Comparison of ENCODE assay signal across 8 cellular contexts in the genomic region with DNA sequence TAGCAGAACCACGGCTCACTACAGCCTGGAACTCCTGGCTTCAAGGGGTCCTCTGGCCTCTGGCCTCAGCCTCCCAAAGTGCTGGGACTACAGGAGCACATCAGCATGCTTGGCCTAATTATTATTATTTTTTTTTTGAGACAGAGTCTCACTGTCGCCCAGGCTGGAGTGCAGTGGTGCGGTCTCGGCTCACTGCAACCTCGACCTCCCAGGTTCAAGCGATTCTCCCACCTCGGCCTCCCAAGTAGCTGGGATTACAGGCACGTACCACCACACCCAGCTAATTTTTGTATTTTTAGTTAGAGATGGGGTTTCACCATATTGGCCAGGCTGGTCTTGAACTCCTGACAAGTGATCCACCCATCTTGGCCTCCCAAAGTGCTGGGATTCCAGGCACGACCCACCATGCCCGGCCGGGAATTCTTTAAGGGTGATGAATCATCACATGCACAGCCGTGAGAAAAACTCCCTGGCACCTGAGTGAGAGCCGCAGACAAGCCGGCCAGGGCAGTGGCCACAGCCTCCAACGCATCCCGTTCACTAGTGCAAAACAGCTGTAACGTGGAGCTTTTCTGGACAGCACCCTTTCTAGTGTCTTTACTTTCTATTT. TPM values are rescaled to one million over a fixed set of nuclear protein-coding genes. Genes with fewer than 3 reads are reported as not detected.
DNase-seq lines count a peak whose midpoint lies in the region; ATAC-seq, FAIRE-seq and TF ChIP-seq lines count a peak whose summit lies in the region.
"Not testable (repeated sequence)": the region's sequence is repeated elsewhere in the genome, so short reads cannot be mapped to it uniquely, and the experiment has no call there.

No MANE protein-coding gene starts in this region.

- peak overlapping the region; percentile 97 for H3K27ac Mint-ChIP-seq in activated naive CD8-positive, alpha-beta T cell
- peak overlapping the region; percentile 68 for H3K27ac Mint-ChIP-seq in endodermal cell

- WGBS in IMR-90 (ENCODE audit: extremely low coverage in 2 of 2, insufficient read length in 1 of 2), 2 experiments = 100% methylated on average over 1 of the region's 17 CpGs; no CpG with 5 or more reads in 1 of the 2 experiments
- WGBS in endodermal cell (ENCODE audit: insufficient coverage in 1 of 2, insufficient read length in 1 of 2), 2 experiments = 79 to 91% methylated on average over 10 to 17 of the region's 17 CpGs
- WGBS in transverse colon (ENCODE audit: low coverage in 1 of 2), 2 donors = 32 to 45% methylated on average over 8 to 17 of the region's 17 CpGs

- H3F3A ChIP-seq in SU-DHL-6 (ENCODE audit: insufficient read depth) = not testable (repeated sequence)

- dilution Hi-C loops in IMR-90 (cut with HindIII; ENCODE audit: low sequenced_read_pairs, unreplicated experiment) = not testable (repeated sequence)

- H2BK120ac ChIP-seq in IMR-90 (ENCODE audit: low read depth, low read length) = not testable (repeated sequence)

- H4K20me1 ChIP-seq in IMR-90 (ENCODE audit: insufficient read depth, low read length) (peaks cover 80% of the 10 kb centered on the region), SU-DHL-6 (ENCODE audit: low read depth, low read length) (peaks cover 36% of the 10 kb centered on the region)

- not testable (repeated sequence) for BruUV-seq in IMR-90 (replicated peaks; lab: Mats Ljungman, UMichigan)

- peak overlapping the region; percentile 94 for H3K4me3 Mint-ChIP-seq in activated naive CD8-positive, alpha-beta T cell
- not testable (repeated sequence) for H3K4me3 Mint-ChIP-seq in endodermal cell

- H3K4me2 ChIP-seq in IMR-90 (ENCODE audit: low read depth, low read length) = 0 out of 2 replicates have a peak overlapping the region, but pooled peaks have one; percentile 10
- peak overlapping the region; percentile 83 for H3K4me2 ChIP-seq in SU-DHL-6 (ENCODE audit: low read depth, low read length, poor library complexity, severe bottlenecking)

- H3K4me3 ChIP-seq in IMR-90 (ENCODE audit: insufficient read depth, low read depth, low read length); SU-DHL-6 (ENCODE audit: insufficient read depth, low read length, poor library complexity, severe bottlenecking): not testable (repeated sequence)
- H3K4me3 ChIP-seq in endodermal cell (ENCODE audit: low read length) (peak overlapping the region; percentile 97), kidney (ENCODE audit: low read length in 2 of 2) (peak overlapping the region in 1 of 2 donors; percentile 87), transverse colon (peak overlapping the region in 1 of 4 donors; percentile 85)

- ATAC-seq in IMR-90 (ENCODE audit: low read depth) = not testable (repeated sequence)
- ATAC-seq in omental fat pad (ENCODE audit: low FRiP score) = peak; percentile 51

- H3K4me1 ChIP-seq in IMR-90 (ENCODE audit: control insufficient read depth, insufficient read depth, low read length) (peaks cover 23% of the 10 kb centered on the region), kidney (ENCODE audit: control insufficient read depth in 1 of 2, insufficient read depth in 1 of 2, low read depth in 1 of 2, low read length in 2 of 2) (peaks cover 50 to 52% of the 10 kb centered on the region in 2 donors), transverse colon (peaks cover 70 to 86% (median 83%) of the 10 kb centered on the region in 4 donors)
- not testable (repeated sequence) for H3K4me1 ChIP-seq in endodermal cell (ENCODE audit: control insufficient read depth, insufficient read depth, low read length)

- not testable (repeated sequence) for H3K14ac ChIP-seq in IMR-90 (replicated peaks; ENCODE audit: low read depth, low read length)

- in situ Hi-C loops in IMR-90 (cut with MboI; ENCODE audit: low sequenced_read_pairs); transverse colon (cut with MboI; ENCODE audit: low pct_ligation_motif_present in 1 of 4, low pct_unique_long_range_greater_than_20kb in 1 of 4, low sequenced_read_pairs in 3 of 4): not testable (repeated sequence)

- not testable (repeated sequence) for H3K4ac ChIP-seq in IMR-90 (ENCODE audit: low read depth, low read length)

- not testable (repeated sequence) for TF ChIP-seq CTCF in IMR-90 (conservative IDR thresholded peaks at IDR 0.05; ENCODE audit: low read depth, low read length); SU-DHL-6 (IDR thresholded peaks at IDR 0.05; ENCODE audit: insufficient read depth, low read length, poor library complexity, severe bottlenecking); endodermal cell (conservative IDR thresholded peaks at IDR 0.05); kidney (IDR thresholded peaks at IDR 0.05; ENCODE audit: borderline replicate concordance, extremely low read depth, insufficient read depth); omental fat pad (IDR thresholded peaks at IDR 0.05); transverse colon (IDR thresholded peaks at IDR 0.05)

- DNase-seq in COLO668 (lab: John Stamatoyannopoulos, UW; ENCODE audit: unreplicated experiment) (peak; percentile 12), IMR-90 (peak; percentile 60), endodermal cell (peak; percentile 76), kidney (peak; percentile 80), transverse colon (peak; percentile 50)
- DNase-seq in omental fat pad (ENCODE audit: low spot score) = not testable (repeated sequence)

- not testable (repeated sequence) for TF ChIP-seq EP300 in transverse colon (IDR thresholded peaks at IDR 0.05; ENCODE audit: low read depth)

- not testable (repeated sequence) for H3K23ac ChIP-seq in IMR-90 (ENCODE audit: low read depth, low read length)

- H3K9me3 Mint-ChIP-seq in activated naive CD8-positive, alpha-beta T cell (ENCODE audit: low read depth); endodermal cell: not testable (repeated sequence)

- not testable (repeated sequence) for H4K8ac ChIP-seq in IMR-90 (ENCODE audit: low read depth in 2 of 2, low read length in 2 of 2)

- not testable (repeated sequence) for H3K36me3 Mint-ChIP-seq in activated naive CD8-positive, alpha-beta T cell; endodermal cell (ENCODE audit: low read depth)

- H3K18ac ChIP-seq in IMR-90 (ENCODE audit: low read depth, low read length) = not testable (repeated sequence)

- not testable (repeated sequence) for H2BK15ac ChIP-seq in IMR-90 (ENCODE audit: low read depth, low read length)

- not testable (repeated sequence) for H2AK5ac ChIP-seq in IMR-90 (ENCODE audit: low read depth, low read length)

- H3K9me2 ChIP-seq in SU-DHL-6 (replicated peaks; ENCODE audit: insufficient read depth, low read length) = not testable (repeated sequence)

- H2AFZ ChIP-seq in IMR-90 (replicated peaks; ENCODE audit: low read length, poor library complexity); SU-DHL-6 (ENCODE audit: low read depth, low read length, severe bottlenecking): not testable (repeated sequence)

- H3K79me1 ChIP-seq in IMR-90 (ENCODE audit: low read depth in 1 of 2, low read length in 2 of 2) = peaks cover 10 to 75% of the 10 kb centered on the region in 2 experiments

- CTCF ChIA-PET in IMR-90 (lab: Yijun Ruan, JAX) = interaction anchor here (0.9 kb wide), 1 partner anchor 16 kb away, joined by 3 read pairs; no protein-coding TSS in a partner anchor

- H3K27ac ChIP-seq in IMR-90 (ENCODE audit: insufficient read depth, low read length); endodermal cell (ENCODE audit: low read depth, low read length): not testable (repeated sequence)
- H3K27ac ChIP-seq in SU-DHL-6 (ENCODE audit: low read depth, low read length) (peak overlapping the region; percentile 18; the same call in 1 of the 2 replicates), kidney (ENCODE audit: low read depth in 2 of 2, low read length in 2 of 2) (peak overlapping the region; percentile 5 to 49), transverse colon (peak overlapping the region; percentile 94 to 99 (median 98))

- peaks cover 80% of the 10 kb centered on the region for H3K4me1 Mint-ChIP-seq in activated naive CD8-positive, alpha-beta T cell (ENCODE audit: low read depth)
- H3K4me1 Mint-ChIP-seq in endodermal cell = peaks cover 53% of the 10 kb centered on the region

- H2BK5ac ChIP-seq in IMR-90 (ENCODE audit: low read depth, low read length, poor library complexity, severe bottlenecking) = not testable (repeated sequence)

- H3K79me2 ChIP-seq in SU-DHL-6 (ENCODE audit: insufficient read depth, low read length) = peaks cover 96% of the 10 kb centered on the region

- not testable (repeated sequence) for H3K9ac ChIP-seq in IMR-90 (ENCODE audit: low read depth, low read length); endodermal cell (ENCODE audit: extremely low read depth, low read length, poor library complexity, severe bottlenecking); kidney (ENCODE audit: low read length in 2 of 2)
- H3K9ac ChIP-seq in SU-DHL-6 (ENCODE audit: low read length) = peak overlapping the region; percentile 81

- H3K56ac ChIP-seq in IMR-90 (ENCODE audit: extremely low read depth, insufficient read depth, low read length) = not testable (repeated sequence)

- not testable (repeated sequence) for TF ChIP-seq POLR2A in IMR-90 (IDR thresholded peaks at IDR 0.05; ENCODE audit: low read depth, low read length); transverse colon (IDR thresholded peaks at IDR 0.05)

- not testable (repeated sequence) for H3K27me3 Mint-ChIP-seq in activated naive CD8-positive, alpha-beta T cell; endodermal cell (ENCODE audit: insufficient read depth)

- H2AK9ac ChIP-seq in IMR-90 (replicated peaks; ENCODE audit: low read depth, low read length, poor library complexity) = not testable (repeated sequence)

- H3K27me3 ChIP-seq in IMR-90 (ENCODE audit: control insufficient read depth, insufficient read depth, low read length); SU-DHL-6 (ENCODE audit: low read length); endodermal cell (ENCODE audit: control insufficient read depth, insufficient read depth, low read length, poor library complexity, severe bottlenecking); transverse colon: not testable (repeated sequence)

- intact Hi-C loops in IMR-90 (cut with micrococcal nuclease); kidney (cut with DNase I); transverse colon (cut with DNase I; ENCODE audit: low total_unique reads): not testable (repeated sequence)

- not testable (repeated sequence) for FAIRE-seq in kidney (lab: Jason Lieb, UNC)

- not testable (repeated sequence) for H4K91ac ChIP-seq in IMR-90 (ENCODE audit: insufficient read depth, low read depth, low read length)

- not testable (repeated sequence) for H2BK20ac ChIP-seq in IMR-90 (ENCODE audit: low read depth, low read length)

- not testable (repeated sequence) for H3K9me3 ChIP-seq in IMR-90 (ENCODE audit: control insufficient read depth, insufficient read depth, low read length); SU-DHL-6 (ENCODE audit: insufficient read depth, low read length); endodermal cell (ENCODE audit: control insufficient read depth, low read length); kidney (ENCODE audit: control insufficient read depth in 1 of 2, low read length in 2 of 2); transverse colon

- H4K5ac ChIP-seq in IMR-90 (ENCODE audit: low read depth, low read length) = not testable (repeated sequence)

- H3K9me1 ChIP-seq in IMR-90 (ENCODE audit: insufficient read depth, low read length) = peaks cover 21% of the 10 kb centered on the region

- not testable (repeated sequence) for TF ChIP-seq RAD21 in IMR-90 (IDR thresholded peaks at IDR 0.05; ENCODE audit: low read length)

- POLR2A ChIA-PET in IMR-90 (lab: Charles Lee; ENCODE audit: unreplicated experiment) = not testable (repeated sequence)

- H3K36me3 ChIP-seq in IMR-90 (ENCODE audit: control insufficient read depth, insufficient read depth, low read length); SU-DHL-6 (ENCODE audit: low read length); endodermal cell (ENCODE audit: control insufficient read depth, insufficient read depth, low read length); kidney (ENCODE audit: control insufficient read depth in 1 of 2, insufficient read depth in 2 of 2, low read length in 2 of 2); transverse colon: not testable (repeated sequence)

RNA-seq across cellular contexts. Expression of gene DIDO1, which starts 3.1 kb away (rescaled TPM):
- total RNA-seq in IMR-90 (2012; rRNA removed) (28.1 and 38.3 TPM in 2 replicates), endodermal cell (10 to 100 TPM; 53.5 to 68.3 TPM), kidney (67.9 TPM), omental fat pad (10 to 100 TPM; 40.6 to 64.4 (median 54.1) TPM), transverse colon (100 to 1,000 TPM in 1 of 4 donors, 10 to 100 TPM in 3; 68.3 to 135 (median 88.0) TPM)
- polyA plus RNA-seq in IMR-90 (2012; rRNA removed) (17.5 and 21.8 TPM in 2 replicates), kidney (ENCODE audit: insufficient read depth, low read depth, low replicate concordance) (23.0 TPM)
- polyA plus RNA-seq in IMR-90 (2012; cell fraction: cytosol; rRNA removed) = 10.8 and 13.3 TPM in 2 replicates
- polyA plus RNA-seq in IMR-90 (2012; cell fraction: nucleus; rRNA removed; ENCODE audit: low replicate concordance) = 47.1 and 74.1 TPM in 2 replicates
- polyA plus RNA-seq in endodermal cell (2013, experiment 1 of 2) = 47.8 TPM
- 43.0 TPM for polyA plus RNA-seq in endodermal cell (2013, experiment 2 of 2)

RNA-seq across cellular contexts. Expression of gene GID8, which starts 14.8 kb away (rescaled TPM):
- total RNA-seq in IMR-90 (2012; rRNA removed) (33.9 and 36.4 TPM in 2 replicates), endodermal cell (10 to 100 TPM; 51.5 to 52.1 TPM), kidney (37.3 TPM), omental fat pad (10 to 100 TPM; 21.7 to 33.4 (median 25.5) TPM), transverse colon (10 to 100 TPM; 29.5 to 34.1 (median 31.7) TPM)
- polyA plus RNA-seq in IMR-90 (2012; rRNA removed) (18.8 and 21.5 TPM in 2 replicates), kidney (ENCODE audit: insufficient read depth, low read depth, low replicate concordance) (16.4 TPM)
- 13.8 and 15.1 TPM in 2 replicates for polyA plus RNA-seq in IMR-90 (2012; cell fraction: cytosol; rRNA removed)
- 13.2 and 19.6 TPM in 2 replicates for polyA plus RNA-seq in IMR-90 (2012; cell fraction: nucleus; rRNA removed; ENCODE audit: low replicate concordance)
- 47.3 TPM for polyA plus RNA-seq in endodermal cell (2013, experiment 1 of 2)
- 41.8 TPM for polyA plus RNA-seq in endodermal cell (2013, experiment 2 of 2)

RNA-seq across cellular contexts. Expression of gene SLC17A9, which starts 29.3 kb away (rescaled TPM):
- total RNA-seq in IMR-90 (2012; rRNA removed) = 1.4 and 2.2 TPM in 2 replicates
- 14.4 and 17.3 TPM in 2 replicates for polyA plus RNA-seq in IMR-90 (2012; rRNA removed)
- 3.7 and 5.8 TPM in 2 replicates for polyA plus RNA-seq in IMR-90 (2012; cell fraction: cytosol; rRNA removed)
- 68.1 and 209 TPM in 2 replicates for polyA plus RNA-seq in IMR-90 (2012; cell fraction: nucleus; rRNA removed; ENCODE audit: low replicate concordance)
- total RNA-seq in endodermal cell = 10 to 100 TPM in 1 of 2 donors, 1 to 10 TPM in 1; 8.9 to 10.2 TPM
- polyA plus RNA-seq in endodermal cell (2013, experiment 1 of 2) = 3.2 TPM
- polyA plus RNA-seq in endodermal cell (2013, experiment 2 of 2) = 3.4 TPM
- total RNA-seq in kidney = 9.5 TPM
- 2.0 TPM for polyA plus RNA-seq in kidney (ENCODE audit: insufficient read depth, low read depth, low replicate concordance)
- total RNA-seq in omental fat pad = 10 to 100 TPM in 1 of 4 donors, 1 to 10 TPM in 3; 1.6 to 10.7 (median 2.5) TPM
- 10 to 100 TPM in 1 of 4 donors, 1 to 10 TPM in 3; 2.8 to 32.9 (median 4.6) TPM for total RNA-seq in transverse colon
